In the genomic region with DNA sequence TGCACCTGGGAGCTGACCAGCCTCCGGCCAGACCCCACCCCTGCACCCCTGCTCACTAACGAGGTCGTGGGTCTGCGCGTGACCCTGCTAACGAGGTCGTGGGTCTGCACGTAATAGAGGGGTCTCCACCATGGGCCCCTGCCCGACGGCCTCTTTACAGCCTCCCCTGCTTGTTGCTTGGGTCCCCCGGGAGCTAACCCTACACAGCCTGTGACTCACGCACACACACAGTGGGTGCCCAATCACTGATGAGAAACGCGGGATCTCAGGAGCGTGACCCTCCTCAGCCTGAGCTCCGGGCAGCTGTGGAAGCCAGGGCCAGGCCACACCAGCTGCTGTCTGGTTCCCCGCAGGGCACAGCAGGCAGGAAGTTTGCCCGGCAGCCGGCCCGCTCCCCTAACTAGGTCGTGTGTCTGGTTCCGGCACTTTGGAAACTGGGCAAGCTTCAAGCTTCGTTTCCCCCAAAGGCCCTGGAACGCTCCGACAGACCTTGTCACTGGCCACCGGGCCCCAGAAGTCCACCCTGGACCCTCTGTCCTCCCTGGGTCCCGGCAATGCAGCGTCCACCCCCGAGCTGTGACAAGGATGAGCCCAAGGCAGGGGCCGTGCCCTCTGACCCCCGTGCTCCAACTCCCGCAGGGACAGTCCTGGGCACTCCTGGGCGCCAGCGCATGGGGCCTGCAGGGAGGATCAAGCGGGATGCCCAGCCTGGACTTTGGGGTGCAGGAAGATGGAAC, we compare ENCODE assay signal across 9 cellular contexts. TPM values are rescaled to one million over a fixed set of nuclear protein-coding genes. Genes with fewer than 3 reads are reported as not detected.
DNase-seq lines count a peak whose midpoint lies in the region; ATAC-seq and TF ChIP-seq lines count a peak whose summit lies in the region.
"Had no signal": no experiment of that assay in that cellular context is flagged by ENCODE, and none has a peak within 500 bp of the region (broad histone marks: within the 10 kb centered on the region; RNA-seq: fewer than 3 reads in every experiment).

No MANE protein-coding gene starts in this region.

- H3K4me2 ChIP-seq in neural progenitor cell, result no peak overlapping the region

- WGBS in lower leg skin, 2 donors, result 14 to 34% methylated on average over 11 to 32 of the region's 35 CpGs

- H3K4me3 Mint-ChIP-seq in neural progenitor cell, result no peak overlapping the region
- peak overlapping the region in 1 of 2 donors; percentile 82 for H3K4me3 Mint-ChIP-seq in activated T-cell treated with anti-CD3 and anti-CD28 coated beads, Interleukin-2, amount 50 U/mL, for 72 hours

- ATAC-seq in HG03521 (IDR thresholded peaks at IDR 0.05; ENCODE audit: unreplicated experiment), result no peak
- no peak for ATAC-seq in HG02763 (IDR thresholded peaks at IDR 0.05; ENCODE audit: unreplicated experiment)
- ATAC-seq in activated T-cell treated with anti-CD3 and anti-CD28 coated beads, Interleukin-2, amount 50 U/mL, for 72 hours (replicated peaks in 1 of 2), result no peak

- H3K4me1 Mint-ChIP-seq in neural progenitor cell, result peaks cover 10% of the 10 kb centered on the region
- peaks cover 11% of the 10 kb centered on the region for H3K4me1 Mint-ChIP-seq in activated T-cell treated with anti-CD3 and anti-CD28 coated beads, Interleukin-2, amount 50 U/mL, for 72 hours (ENCODE audit: low read depth)

- H4K20me1 ChIP-seq in neural progenitor cell (ENCODE audit: low read depth), result no peaks in the 10 kb centered on the region

- H3K36me3 Mint-ChIP-seq in neural progenitor cell, result no peaks in the 10 kb centered on the region
- H3K36me3 Mint-ChIP-seq in activated T-cell treated with anti-CD3 and anti-CD28 coated beads, Interleukin-2, amount 50 U/mL, for 72 hours (ENCODE audit: insufficient read depth in 2 of 2), result no peaks in the 10 kb centered on the region

- H3K4me1 ChIP-seq in neural progenitor cell, result no peaks in the 10 kb centered on the region

- H3K79me2 ChIP-seq in neural progenitor cell (ENCODE audit: low read depth), result no peaks in the 10 kb centered on the region

- peaks cover 3% of the 10 kb centered on the region for H3F3A ChIP-seq in neural progenitor cell (ENCODE audit: low read depth)

- peak overlapping the region; percentile 67 for H3K27ac ChIP-seq in C4-2B
- peak overlapping the region; percentile 95 for H3K27ac ChIP-seq in VCaP
- no peak overlapping the region for H3K27ac ChIP-seq in neural progenitor cell

- no peaks in the 10 kb centered on the region for H3K27me3 ChIP-seq in neural progenitor cell

- H3K27me3 Mint-ChIP-seq in neural progenitor cell (ENCODE audit: insufficient read depth, low read depth), result peaks cover 4% of the 10 kb centered on the region
- no peaks in the 10 kb centered on the region for H3K27me3 Mint-ChIP-seq in activated T-cell treated with anti-CD3 and anti-CD28 coated beads, Interleukin-2, amount 50 U/mL, for 72 hours (ENCODE audit: low read depth)

- intact Hi-C loops in lower leg skin (cut with DNase I; ENCODE audit: low total_unique reads), result no loop called here

- TF ChIP-seq POLR2A in lower leg skin (IDR thresholded peaks at IDR 0.05), result no peak

- no peaks in the 10 kb centered on the region for H3K9me3 Mint-ChIP-seq in neural progenitor cell
- H3K9me3 Mint-ChIP-seq in activated T-cell treated with anti-CD3 and anti-CD28 coated beads, Interleukin-2, amount 50 U/mL, for 72 hours, result no peaks in the 10 kb centered on the region

- H2AFZ ChIP-seq in neural progenitor cell (replicated peaks), result no peak overlapping the region

- H3K9me3 ChIP-seq in neural progenitor cell (ENCODE audit: low read depth), result no peaks in the 10 kb centered on the region

- H3K36me3 ChIP-seq in neural progenitor cell, result no peaks in the 10 kb centered on the region

- no peak overlapping the region for H3K9ac ChIP-seq in neural progenitor cell

- DNase-seq in HT1080 (ENCODE audit: low read depth) (peak; percentile 35), lower leg skin (ENCODE audit: low spot score in 2 of 2) (no peak), neural progenitor cell (ENCODE audit: low spot score) (no peak)
- no peak for DNase-seq in activated T-cell treated with anti-CD3 and anti-CD28 coated beads, Interleukin-2, amount 50 U/mL, for 72 hours

- no peak overlapping the region for H3K27ac Mint-ChIP-seq in neural progenitor cell
- no peak overlapping the region for H3K27ac Mint-ChIP-seq in activated T-cell treated with anti-CD3 and anti-CD28 coated beads, Interleukin-2, amount 50 U/mL, for 72 hours

- peak overlapping the region; percentile 29 for H3K4me3 ChIP-seq in lower leg skin (ENCODE audit: low read depth, poor library complexity, severe bottlenecking)
- no peak overlapping the region for H3K4me3 ChIP-seq in neural progenitor cell

- TF ChIP-seq CTCF in C4-2B (conservative IDR thresholded peaks at IDR 0.05), result no peak
- TF ChIP-seq CTCF in VCaP (conservative IDR thresholded peaks at IDR 0.05), result no peak
- TF ChIP-seq CTCF in lower leg skin (IDR thresholded peaks at IDR 0.05), result no peak
- no peak for TF ChIP-seq CTCF in neural progenitor cell (IDR thresholded peaks at IDR 0.05)

RNA-seq across cellular contexts. Expression of a gene that starts 0.8 kb away (rescaled TPM):
- total RNA-seq in HT1080 (2014; rRNA removed; shearing (Covaris generic)), result not detected in 2 replicates
- polyA plus RNA-seq in HT1080 (2015; cell fraction: cytosol; rRNA removed), result 0.07 TPM in 1 of 2 replicates, not detected in the other
- 0.20 TPM in 1 of 2 replicates, not detected in the other for polyA plus RNA-seq in HT1080 (2015; cell fraction: nucleus; rRNA removed)
- total RNA-seq in lower leg skin (100 to 1,000 TPM in 1 of 4 donors, 10 to 100 TPM in 3; 72.4 to 101 (median 79.9) TPM), neural progenitor cell (ENCODE audit: low replicate concordance) (not detected in 2 replicates)
- total RNA-seq in activated T-cell treated with anti-CD3 and anti-CD28 coated beads, Interleukin-2, amount 50 U/mL, for 72 hours, result 1 to 10 TPM in 1 of 2 donors, under 1 TPM in 1; 0.97 to 1.2 TPM

RNA-seq across cellular contexts. Expression of a gene that starts 11.1 kb away (rescaled TPM):
- total RNA-seq in HT1080 (2014; rRNA removed; shearing (Covaris generic)), result not detected in 2 replicates
- not detected in 2 replicates for polyA plus RNA-seq in HT1080 (2015; cell fraction: cytosol; rRNA removed)
- not detected in 2 replicates for polyA plus RNA-seq in HT1080 (2015; cell fraction: nucleus; rRNA removed)
- total RNA-seq in lower leg skin, result under 1 TPM in 3 of 4 donors, not detected in 1; 0.16 to 0.59 (median 0.37) TPM
- total RNA-seq in neural progenitor cell (ENCODE audit: low replicate concordance), result not detected in 2 replicates
- total RNA-seq in activated T-cell treated with anti-CD3 and anti-CD28 coated beads, Interleukin-2, amount 50 U/mL, for 72 hours, result not detected
- total RNA-seq: renal cortical epithelial cell had no signal

RNA-seq across cellular contexts. Expression of a gene that starts 15.8 kb away (rescaled TPM):
- total RNA-seq in HT1080 (2014; rRNA removed; shearing (Covaris generic)), result 35.3 and 143 TPM in 2 replicates
- 528 and 606 TPM in 2 replicates for polyA plus RNA-seq in HT1080 (2015; cell fraction: cytosol; rRNA removed)
- polyA plus RNA-seq in HT1080 (2015; cell fraction: nucleus; rRNA removed), result 69.3 and 69.9 TPM in 2 replicates
- total RNA-seq in lower leg skin (100 to 1,000 TPM; 122 to 426 (median 348) TPM), neural progenitor cell (ENCODE audit: low replicate concordance) (4.1 and 82.2 TPM in 2 replicates)
- total RNA-seq in activated T-cell treated with anti-CD3 and anti-CD28 coated beads, Interleukin-2, amount 50 U/mL, for 72 hours, result 100 to 1,000 TPM in 1 of 2 donors, 10 to 100 TPM in 1; 91.0 to 130 TPM

RNA-seq across cellular contexts. Expression of a gene that starts 17.6 kb away (rescaled TPM):
- not detected in 2 replicates for total RNA-seq in HT1080 (2014; rRNA removed; shearing (Covaris generic))
- polyA plus RNA-seq in HT1080 (2015; cell fraction: cytosol; rRNA removed), result 0.02 and 0.16 TPM in 2 replicates
- 0.05 and 0.22 TPM in 2 replicates for polyA plus RNA-seq in HT1080 (2015; cell fraction: nucleus; rRNA removed)
- under 1 TPM in 2 of 4 donors, not detected in 2; 0.12 to 0.39 TPM for total RNA-seq in lower leg skin
- total RNA-seq in neural progenitor cell (ENCODE audit: low replicate concordance), result 0.39 and 9.0 TPM in 2 replicates
- total RNA-seq in activated T-cell treated with anti-CD3 and anti-CD28 coated beads, Interleukin-2, amount 50 U/mL, for 72 hours, result under 1 TPM; 0.67 to 0.74 TPM

RNA-seq across cellular contexts. Expression of a gene that starts 37.5 kb away (rescaled TPM):
- 203 and 276 TPM in 2 replicates for total RNA-seq in HT1080 (2014; rRNA removed; shearing (Covaris generic))
- 204 and 213 TPM in 2 replicates for polyA plus RNA-seq in HT1080 (2015; cell fraction: cytosol; rRNA removed)
- polyA plus RNA-seq in HT1080 (2015; cell fraction: nucleus; rRNA removed), result 149 and 175 TPM in 2 replicates
- total RNA-seq in lower leg skin (10 to 100 TPM; 13.3 to 26.8 (median 22.9) TPM), neural progenitor cell (ENCODE audit: low replicate concordance) (0.54 and 1.5 TPM in 2 replicates)
- 1 to 10 TPM in 1 of 2 donors, under 1 TPM in 1; 0.94 to 8.3 TPM for total RNA-seq in activated T-cell treated with anti-CD3 and anti-CD28 coated beads, Interleukin-2, amount 50 U/mL, for 72 hours

Comparison
In these comparisons a context has a peak if more than half of its experiments do, and no peak if none do; other contexts are left out.
1. RNA of a gene that starts 0.8 kb away (total RNA-seq): 72.4 to 101 TPM in lower leg skin; 0.97 to 1.2 TPM in activated T-cell treated with anti-CD3 and anti-CD28 coated beads, Interleukin-2, amount 50 U/mL, for 72 hours, not detected in HT1080 and not detected in neural progenitor cell; every median in the first group is over 10 times any median in the second.